12 cellular contexts compared by ENCODE assay signal in genomic region chrX:79524642-79525041, GRCh38.
DNase-seq lines count a peak whose midpoint lies in the region; ATAC-seq, FAIRE-seq and TF ChIP-seq lines count a peak whose summit lies in the region.
"Had no signal": no experiment of that assay in that cellular context is flagged by ENCODE, and none has a peak within 500 bp of the region (broad histone marks: within the 10 kb centered on the region; RNA-seq: fewer than 3 reads in every experiment).

No MANE protein-coding gene starts in this region.

- H3K4me3 ChIP-seq in SK-N-SH (ENCODE audit: low read depth in 2 of 2, low read length in 1 of 2) (no peak overlapping the region), GM12878 (no peak overlapping the region)
- H3K4me3 ChIP-seq: adrenal gland, esophagus squamous epithelium, lung had no signal

- no peak for DNase-seq in SK-N-SH
- DNase-seq in GM12878 (ENCODE audit: low read depth, low spot score) = no peak
- no peak for DNase-seq in stimulated activated naive B cell treated with anti-CD40 and anti-IgM and Interleukin-4, amounts not matched to agents 10 μg/mL and 1 μg/mL and 100 μg/mL, for 72 hours
- no peak for DNase-seq in OCI-M2 (lab: John Stamatoyannopoulos, UW; ENCODE audit: unreplicated experiment)
- DNase-seq in T1000 (lab: John Stamatoyannopoulos, UW) = no peak
- no peak for DNase-seq in activated CD4-positive, alpha-beta T cell treated with anti-CD3 and anti-CD28 coated beads, Interleukin-2, amount 10 ng/mL, durations not matched to agents 24 days and 14 days
- DNase-seq: activated CD4-positive, alpha-beta T cell treated with anti-CD3 and anti-CD28 coated beads for 48 hours; adrenal gland; esophagus squamous epithelium had no signal

- H3K4me1 Mint-ChIP-seq in stimulated activated naive B cell treated with anti-CD40 and anti-IgM and Interleukin-4, amounts not matched to agents 10 μg/mL and 1 μg/mL and 100 μg/mL, for 72 hours = no peaks in the 10 kb centered on the region
- H3K4me1 Mint-ChIP-seq in activated CD4-positive, alpha-beta T cell treated with anti-CD3 and anti-CD28 coated beads, Interleukin-2, amount 10 ng/mL, durations not matched to agents 24 days and 14 days = no peaks in the 10 kb centered on the region

- H3K27ac ChIP-seq in SK-N-SH (ENCODE audit: low read depth in 2 of 2, low read length in 1 of 2) (no peak overlapping the region), GM12878 (ENCODE audit: control insufficient read depth, insufficient read depth) (no peak overlapping the region)
- H3K27ac ChIP-seq: adrenal gland, esophagus squamous epithelium had no signal

- intact Hi-C loops in GM12878 (cut with micrococcal nuclease; ENCODE audit: unreplicated experiment) = loop anchor here (10.0 kb wide), 1 partner anchor 970 kb away; no protein-coding TSS in a partner anchor
- intact Hi-C loops in activated CD4-positive, alpha-beta T cell treated with anti-CD3 and anti-CD28 coated beads, Interleukin-2, amount 10 ng/mL, durations not matched to agents 24 days and 14 days (cut with micrococcal nuclease) = no loop called here

- H3K27me3 ChIP-seq in SK-N-SH (ENCODE audit: insufficient read depth) = no peaks in the 10 kb centered on the region
- no peaks in the 10 kb centered on the region for H3K27me3 ChIP-seq in GM12878 (replicated peaks in 1 of 2; ENCODE audit: control insufficient read depth in 2 of 2, insufficient read depth in 2 of 2, low read length in 1 of 2)
- H3K27me3 ChIP-seq: adrenal gland, esophagus squamous epithelium had no signal

- ATAC-seq in SK-N-SH treated with all-trans-retinoic acid at 6 μM for 48 hours = no peak
- ATAC-seq in HG03139 (IDR thresholded peaks at IDR 0.05; ENCODE audit: unreplicated experiment) = peak; percentile 61
- ATAC-seq in GM12878 = peak; percentile 78
- ATAC-seq in stimulated activated naive B cell treated with anti-CD40 and anti-IgM and Interleukin-4, amounts not matched to agents 10 μg/mL and 1 μg/mL and 100 μg/mL, for 72 hours (replicated peaks) = peak; percentile 42 to 46

- 11% methylated on average over 2 of the region's 2 CpGs for WGBS in SK-N-SH (ENCODE audit: low lambda C conversion rate)
- WGBS in GM12878 (ENCODE audit: insufficient coverage, insufficient replicate concordance, low lambda C conversion rate, missing lambda C conversion rate) = 0% methylated on average over 2 of the region's 2 CpGs

- H3K4me1 ChIP-seq in SK-N-SH (ENCODE audit: control insufficient read depth in 1 of 2, insufficient read depth in 2 of 2, low read depth in 1 of 2, low read length in 1 of 2) (no peaks in the 10 kb centered on the region), GM12878 (ENCODE audit: control insufficient read depth, insufficient read depth, low read length) (no peaks in the 10 kb centered on the region)
- H3K4me1 ChIP-seq: adrenal gland, esophagus squamous epithelium had no signal

- no peaks in the 10 kb centered on the region; the same call in 1 of the 2 replicates for H3K9me2 ChIP-seq in SK-N-SH

- H3K9ac ChIP-seq in SK-N-SH (no peak overlapping the region), GM12878 (ENCODE audit: control insufficient read depth, insufficient read depth, low read length) (no peak overlapping the region)

- TF ChIP-seq RAD21 in SK-N-SH (IDR thresholded peaks at IDR 0.05; ENCODE audit: low read length) (no peak), GM12878 (IDR thresholded peaks at IDR 0.05; ENCODE audit: insufficient read depth, low read depth, low read length) (peak; percentile 20; the same call in 1 of the 2 replicates)

- RAD21 ChIA-PET in GM12878 (lab: Charles Lee; ENCODE audit: unreplicated experiment) = no interaction called here

- H3K4me2 ChIP-seq in SK-N-SH (no peak overlapping the region), GM12878 (ENCODE audit: control insufficient read depth, insufficient read depth) (no peak overlapping the region)

- peaks cover 9 to 15% of the 10 kb centered on the region in 2 donors for H3K9me3 Mint-ChIP-seq in stimulated activated naive B cell treated with anti-CD40 and anti-IgM and Interleukin-4, amounts not matched to agents 10 μg/mL and 1 μg/mL and 100 μg/mL, for 72 hours
- H3K9me3 Mint-ChIP-seq in activated CD4-positive, alpha-beta T cell treated with anti-CD3 and anti-CD28 coated beads, Interleukin-2, amount 10 ng/mL, durations not matched to agents 24 days and 14 days = no peaks in the 10 kb centered on the region

- H3K4me3 Mint-ChIP-seq in stimulated activated naive B cell treated with anti-CD40 and anti-IgM and Interleukin-4, amounts not matched to agents 10 μg/mL and 1 μg/mL and 100 μg/mL, for 72 hours = no peak overlapping the region
- no peak overlapping the region for H3K4me3 Mint-ChIP-seq in activated CD4-positive, alpha-beta T cell treated with anti-CD3 and anti-CD28 coated beads, Interleukin-2, amount 10 ng/mL, durations not matched to agents 24 days and 14 days

- CTCF ChIA-PET in SK-N-SH (lab: Yijun Ruan, JAX) = no interaction called here
- CTCF ChIA-PET in GM12878 (lab: Yijun Ruan, JAX) = no interaction called here

- POLR2A ChIA-PET in SK-N-SH (lab: Yijun Ruan, JAX) (no interaction called here), GM12878 (lab: Charles Lee) (no interaction called here)

- H2AFZ ChIP-seq in SK-N-SH (ENCODE audit: low read depth) = no peak overlapping the region
- no peak overlapping the region for H2AFZ ChIP-seq in GM12878 (ENCODE audit: control insufficient read depth, low read depth, low read length)

- TF ChIP-seq POLR2A in GM12878 (IDR thresholded peaks at IDR 0.05; ENCODE audit: low read depth, low read length) = no peak

- in situ Hi-C loops in GM12878 (cut with MboI) = no loop called here

- H3K27ac Mint-ChIP-seq in stimulated activated naive B cell treated with anti-CD40 and anti-IgM and Interleukin-4, amounts not matched to agents 10 μg/mL and 1 μg/mL and 100 μg/mL, for 72 hours = no peak overlapping the region
- no peak overlapping the region for H3K27ac Mint-ChIP-seq in activated CD4-positive, alpha-beta T cell treated with anti-CD3 and anti-CD28 coated beads, Interleukin-2, amount 10 ng/mL, durations not matched to agents 24 days and 14 days

- H3K79me2 ChIP-seq in SK-N-SH (ENCODE audit: insufficient read depth) (no peaks in the 10 kb centered on the region), GM12878 (ENCODE audit: control insufficient read depth, insufficient read depth, low read length) (no peaks in the 10 kb centered on the region)

- TF ChIP-seq EP300 in SK-N-SH (IDR thresholded peaks at IDR 0.05; ENCODE audit: borderline replicate concordance in 1 of 2, low read depth in 1 of 2, low read length in 1 of 2) = no peak
- no peak for TF ChIP-seq EP300 in GM12878 (IDR thresholded peaks at IDR 0.05; ENCODE audit: borderline replicate concordance in 1 of 2, control insufficient read depth in 1 of 2, low read depth in 2 of 2, low read length in 2 of 2)

- no peaks in the 10 kb centered on the region for H3F3A ChIP-seq in SK-N-SH (replicated peaks; ENCODE audit: insufficient read depth)

- H3K36me3 Mint-ChIP-seq in stimulated activated naive B cell treated with anti-CD40 and anti-IgM and Interleukin-4, amounts not matched to agents 10 μg/mL and 1 μg/mL and 100 μg/mL, for 72 hours = no peaks in the 10 kb centered on the region
- no peaks in the 10 kb centered on the region for H3K36me3 Mint-ChIP-seq in activated CD4-positive, alpha-beta T cell treated with anti-CD3 and anti-CD28 coated beads, Interleukin-2, amount 10 ng/mL, durations not matched to agents 24 days and 14 days (ENCODE audit: low read depth)

- H3K36me3 ChIP-seq in SK-N-SH (replicated peaks in 1 of 2; ENCODE audit: control insufficient read depth in 1 of 2, insufficient read depth in 2 of 2, low read length in 1 of 2) (no peaks in the 10 kb centered on the region), GM12878 (ENCODE audit: control insufficient read depth in 2 of 2, insufficient read depth in 2 of 2, low read length in 1 of 2) (no peaks in the 10 kb centered on the region)
- H3K36me3 ChIP-seq: adrenal gland, esophagus squamous epithelium had no signal

- no peak for FAIRE-seq in GM12878 (lab: Jason Lieb, UNC)

- peak; percentile 37 for TF ChIP-seq CTCF in SK-N-SH (IDR thresholded peaks at IDR 0.05)
- TF ChIP-seq CTCF in GM12878 (IDR thresholded peaks at IDR 0.05 in 2 of 3, conservative IDR thresholded peaks at IDR 0.05 in 1 of 3; ENCODE audit: control insufficient read depth in 2 of 3, extremely low read depth in 1 of 3, insufficient read depth in 1 of 3, low read depth in 3 of 3, low read length in 3 of 3) = peak; percentile 16 to 51 (median 49); a peak in 4 of 6 replicates

- SMC1A ChIA-PET in GM12878 (lab: Charles Lee; ENCODE audit: uncharacterized antibody, unreplicated experiment) = no interaction called here

- H3K9me3 ChIP-seq in SK-N-SH (peaks cover 10% of the 10 kb centered on the region), GM12878 (replicated peaks; ENCODE audit: control insufficient read depth, insufficient read depth, low read length) (no peaks in the 10 kb centered on the region)
- H3K9me3 ChIP-seq: esophagus squamous epithelium had no signal

- H4K20me1 ChIP-seq in SK-N-SH (ENCODE audit: insufficient read depth) = no peaks in the 10 kb centered on the region
- H4K20me1 ChIP-seq in GM12878 (ENCODE audit: control insufficient read depth, insufficient read depth) = no peaks in the 10 kb centered on the region

- no peaks in the 10 kb centered on the region for H3K27me3 Mint-ChIP-seq in stimulated activated naive B cell treated with anti-CD40 and anti-IgM and Interleukin-4, amounts not matched to agents 10 μg/mL and 1 μg/mL and 100 μg/mL, for 72 hours
- no peaks in the 10 kb centered on the region for H3K27me3 Mint-ChIP-seq in activated CD4-positive, alpha-beta T cell treated with anti-CD3 and anti-CD28 coated beads, Interleukin-2, amount 10 ng/mL, durations not matched to agents 24 days and 14 days

- BruUV-seq in GM12878 (replicated peaks; lab: Mats Ljungman, UMichigan) = no TSS peak

TF ChIP-seq in SK-N-SH, 30 proteins besides CTCF, POLR2A, EP300 and RAD21 (continues in another document):
- no peak for TF ChIP-seq FOSL2 (IDR thresholded peaks at IDR 0.05; ENCODE audit: borderline replicate concordance, low read depth)
- no peak for TF ChIP-seq NFIC (IDR thresholded peaks at IDR 0.05; ENCODE audit: borderline replicate concordance)
- TF ChIP-seq FOXM1 (IDR thresholded peaks at IDR 0.05; ENCODE audit: low read depth) = no peak
- TF ChIP-seq SMC3 (IDR thresholded peaks at IDR 0.05; ENCODE audit: low read depth, low read length) = no peak

TF ChIP-seq in GM12878, 131 proteins besides CTCF, POLR2A, EP300 and RAD21 (continues in another document):
- TF ChIP-seq BCL11A (IDR thresholded peaks at IDR 0.05; ENCODE audit: low read depth, low read length) (no peak), MEF2B (IDR thresholded peaks at IDR 0.05; ENCODE audit: partially characterized antibody, poor library complexity, severe bottlenecking) (no peak), KAT2A (conservative IDR thresholded peaks at IDR 0.05; ENCODE audit: control insufficient read depth, low read depth, low read length) (no peak), JUNB (IDR thresholded peaks at IDR 0.05) (no peak), CEBPB (IDR thresholded peaks at IDR 0.05; ENCODE audit: borderline replicate concordance in 1 of 2, low read depth in 2 of 2, low read length in 2 of 2) (no peak), ZNF384 (IDR thresholded peaks at IDR 0.05; ENCODE audit: borderline replicate concordance, low read depth, low read length) (no peak), ASH2L (IDR thresholded peaks at IDR 0.05; ENCODE audit: borderline replicate concordance, low read depth) (no peak), EZH2 (IDR thresholded peaks at IDR 0.05; ENCODE audit: borderline replicate concordance, control insufficient read depth, low read depth, low read length) (no peak)

Comparison
In these comparisons a context has a peak if more than half of its experiments do, and no peak if none do; other contexts are left out.
1. Of the 26 proteins assayed by ChIP-seq in both GM12878 and SK-N-SH: peak only in GM12878: RAD21; only in SK-N-SH: none; in both: CTCF; in neither: 24.